1 cellular context compared by ENCODE assay signal in genomic region chr16:3959148-3959547, GRCh38.
TF ChIP-seq lines count a peak whose summit lies in the region.

No MANE protein-coding gene starts in this region.

TF ChIP-seq in IMR-90, 13 proteins besides CTCF, POLR2A, EP300 and RAD21 (continued from another document):
- no peak for TF ChIP-seq MAFK (IDR thresholded peaks at IDR 0.05; ENCODE audit: low read depth, low read length)
- TF ChIP-seq RCOR1 (IDR thresholded peaks at IDR 0.05; ENCODE audit: insufficient replicate concordance, low read length), result peak; percentile 30
- TF ChIP-seq CEBPB (IDR thresholded peaks at IDR 0.05; ENCODE audit: low read depth, low read length), result peak; percentile 69; the same call in 1 of the 2 replicates
- no peak for TF ChIP-seq MXI1 (IDR thresholded peaks at IDR 0.05; ENCODE audit: borderline replicate concordance, low read depth, low read length)
- TF ChIP-seq SMC3 (IDR thresholded peaks at IDR 0.05; ENCODE audit: low read depth, low read length), result no peak
- no peak for TF ChIP-seq RFX5 (IDR thresholded peaks at IDR 0.05; ENCODE audit: low read depth, low read length)
